22 cellular contexts compared by ENCODE assay signal in genomic region chr2:200625317-200625716, GRCh38. TPM values are rescaled to one million over a fixed set of nuclear protein-coding genes. Genes with fewer than 3 reads are reported as not detected.
DNase-seq lines count a peak whose midpoint lies in the region; ATAC-seq and TF ChIP-seq lines count a peak whose summit lies in the region.
"Had no signal": no experiment of that assay in that cellular context is flagged by ENCODE, and none has a peak within 500 bp of the region (broad histone marks: within the 10 kb centered on the region; RNA-seq: fewer than 3 reads in every experiment).

No MANE protein-coding gene starts in this region.

- H3K4me3 ChIP-seq in GM23248 (no peak overlapping the region), fibroblast of the aortic adventitia (ENCODE audit: low read depth, low read length) (no peak overlapping the region)
- H3K4me3 ChIP-seq: BLaER1, MG63 had no signal

- H3K4me3 Mint-ChIP-seq in osteocyte (ENCODE audit: unreplicated experiment) = no peak overlapping the region
- H3K4me3 Mint-ChIP-seq: CD8-positive, alpha-beta T cell; H9; IgD-negative memory B cell had no signal

- H3K27me3 Mint-ChIP-seq in osteocyte (ENCODE audit: unreplicated experiment) = no peaks in the 10 kb centered on the region

- H3K36me3 Mint-ChIP-seq in osteocyte (ENCODE audit: unreplicated experiment) = no peaks in the 10 kb centered on the region
- H3K36me3 Mint-ChIP-seq: CD8-positive, alpha-beta T cell; IgD-negative memory B cell had no signal

- peak overlapping the region; percentile 81 for H3K27ac ChIP-seq in GM23248
- H3K27ac ChIP-seq: BLaER1, HL-60 had no signal

- in situ Hi-C loops in GM23248 (cut with MboI) (no loop called here), SK-MEL-5 (cut with HindIII; ENCODE audit: low pct_unique_long_range_greater_than_20kb, low sequenced_read_pairs) (no loop called here)

- WGBS in GM23248 (ENCODE audit: low coverage in 1 of 2, low lambda C conversion rate in 2 of 2, missing lambda C conversion rate in 2 of 2), 2 experiments = 50 to 58% methylated on average over 1 of the region's 1 CpG

- peak overlapping the region; percentile 38 for H3K4me2 ChIP-seq in GM23248 (ENCODE audit: unreplicated experiment)
- H3K4me2 ChIP-seq: BLaER1 had no signal

- no peaks in the 10 kb centered on the region for H3K27me3 ChIP-seq in GM23248 (replicated peaks; ENCODE audit: insufficient read depth)
- H3K27me3 ChIP-seq: BLaER1, MG63 had no signal

- H3K79me2 ChIP-seq in GM23248 (ENCODE audit: insufficient read depth) = no peaks in the 10 kb centered on the region

- H4K20me1 ChIP-seq in GM23248 (ENCODE audit: insufficient read depth) = no peaks in the 10 kb centered on the region
- H4K20me1 ChIP-seq: BLaER1 had no signal

- DNase-seq in GM23248 (peak; percentile 31), SK-MEL-5 (ENCODE audit: low read depth, low spot score) (peak; percentile 79), fibroblast of the aortic adventitia (ENCODE audit: low read depth) (peak; percentile 25), osteocyte (ENCODE audit: extremely low spot score, unreplicated experiment) (no peak), EL (no peak), NCI-H2171 (lab: John Stamatoyannopoulos, UW) (no peak)
- no peak for DNase-seq in activated CD4-positive, alpha-beta T cell treated with anti-CD3 and anti-CD28 coated beads, Interleukin-2, amount 50 U/mL, for 48 hours
- DNase-seq: Calu3; CD8-positive, alpha-beta T cell; DMS53; H9; Karpas-422; MG63; NCI-H1092 treated with DMSO at 0.1 percent for 48 hours; NCI-H146; NCI-H2081; NK-92 treated with Interleukin-12 subunit alpha and Interleukin-12 subunit beta, amount 100 ng/mL, for 24 hours; Right ventricle myocardium superior had no signal

- H2AFZ ChIP-seq in GM23248 = peak overlapping the region; percentile 44; the same call in 1 of the 2 replicates

- H3K4me1 ChIP-seq in GM23248 (ENCODE audit: insufficient read depth) = peaks cover 49% of the 10 kb centered on the region

- H3K27ac Mint-ChIP-seq in osteocyte (ENCODE audit: unreplicated experiment) = peak overlapping the region; percentile 2
- H3K27ac Mint-ChIP-seq: CD8-positive, alpha-beta T cell; IgD-negative memory B cell had no signal

- H3F3A ChIP-seq in GM23248 (ENCODE audit: insufficient read depth) = peaks cover 24% of the 10 kb centered on the region

- H3K4me1 Mint-ChIP-seq in osteocyte (ENCODE audit: unreplicated experiment) = peaks cover 46% of the 10 kb centered on the region
- H3K4me1 Mint-ChIP-seq: IgD-negative memory B cell had no signal

- H3K9ac ChIP-seq in GM23248 = peak overlapping the region; percentile 47
- H3K9ac ChIP-seq: BLaER1 had no signal

- ATAC-seq in GM18907 (IDR thresholded peaks at IDR 0.05; ENCODE audit: unreplicated experiment) = no peak
- ATAC-seq: CD8-positive, alpha-beta T cell had no signal

- no peaks in the 10 kb centered on the region for H3K36me3 ChIP-seq in GM23248 (ENCODE audit: low read depth)
- H3K36me3 ChIP-seq: BLaER1, MG63 had no signal

- H3K9me2 ChIP-seq in GM23248 (ENCODE audit: insufficient read depth) = no peaks in the 10 kb centered on the region; the same call in 1 of the 2 replicates

- H3K9me3 ChIP-seq in GM23248 (ENCODE audit: low read depth) = no peaks in the 10 kb centered on the region
- H3K9me3 ChIP-seq: BLaER1, MG63 had no signal

- TF ChIP-seq CTCF in fibroblast of the aortic adventitia (IDR thresholded peaks at IDR 0.05; ENCODE audit: insufficient read depth, low read length) (no peak), osteocyte (IDR thresholded peaks at IDR 0.05) (no peak)

- H3K9me3 Mint-ChIP-seq in osteocyte (ENCODE audit: unreplicated experiment) = no peaks in the 10 kb centered on the region
- H3K9me3 Mint-ChIP-seq: CD8-positive, alpha-beta T cell; H9 had no signal

RNA-seq across cellular contexts. Expression of gene AOX1, which starts 39.5 kb away (rescaled TPM):
- 46.0 and 47.9 TPM in 2 replicates for total RNA-seq in GM23248 (2014; rRNA removed; shearing (Covaris generic))
- polyA plus RNA-seq in GM23248 (2016; fragmentation: Nextera tagmentation; extraction: Ambion mirVana) = 18.9 and 20.5 TPM in 2 replicates
- 0.29 and 0.61 TPM in 2 replicates for total RNA-seq in SK-MEL-5 (2014; rRNA removed; shearing (Covaris generic))
- polyA plus RNA-seq in SK-MEL-5 (2015; cell fraction: cytosol; rRNA removed) = 0.29 and 0.52 TPM in 2 replicates
- polyA plus RNA-seq in SK-MEL-5 (2015; cell fraction: nucleus; rRNA removed) = 0.68 and 2.0 TPM in 2 replicates
- 23.6 and 84.0 TPM in 2 replicates for total RNA-seq in fibroblast of the aortic adventitia (ENCODE audit: low replicate concordance)
- total RNA-seq in osteocyte = 0.97 and 1.7 TPM in 2 replicates
- total RNA-seq: CD8-positive, alpha-beta T cell had no signal
- polyA plus RNA-seq: IgD-negative memory B cell had no signal

Comparison
In these comparisons a context has a peak if more than half of its experiments do, and no peak if none do; other contexts are left out.
1. DNase-seq: peak in GM23248 (single experiment), SK-MEL-5 (single experiment) and fibroblast of the aortic adventitia (single experiment); none in osteocyte (single experiment), EL (single experiment), activated CD4-positive, alpha-beta T cell treated with anti-CD3 and anti-CD28 coated beads, Interleukin-2, amount 50 U/mL, for 48 hours (0 of 2) and NCI-H2171 (single experiment).